21 cellular contexts compared by ENCODE assay signal in genomic region chr1:234556245-234556943, GRCh38.
"Had no signal": no experiment of that assay in that cellular context is flagged by ENCODE, and none has a peak within 500 bp of the region (broad histone marks: within the 10 kb centered on the region; RNA-seq: fewer than 3 reads in every experiment).

No MANE protein-coding gene starts in this region.

- DNase-seq: activated CD4-positive, alpha-beta T cell treated with anti-CD3 and anti-CD28 coated beads, Interleukin-2, amount 10 ng/mL, durations not matched to agents 7 days and 5 days; activated CD4-positive, CD25-positive, alpha-beta regulatory T cell treated with anti-CD3 and anti-CD28 coated beads, Interleukin-2, amount 50 U/mL, for 72 hours; activated CD8-positive, alpha-beta memory T cell treated with anti-CD3 and anti-CD28 coated beads, Interleukin-2, amount 10 ng/mL, durations not matched to agents 7 days and 5 days; activated CD8-positive, alpha-beta T cell treated with anti-CD3 and anti-CD28 coated beads for 36 hours; activated gamma-delta T cell treated with Interleukin-2 at 50 U/mL for 16 hours; activated T-cell treated with anti-CD3 and anti-CD28 coated beads for 4 hours; aorta; brain microvascular endothelial cell; dorsolateral prefrontal cortex; kidney; posterior cingulate gyrus; stimulated activated CD4-positive, alpha-beta T cell treated with anti-CD3 and anti-CD28 coated beads, Interleukin-4, amount 100 ng/mL, for 4 hours; stimulated activated naive CD8-positive, alpha-beta T cell treated with anti-CD3 and anti-CD28 coated beads, Interleukin-15, amount 100 ng/mL, for 72 hours; transverse colon had no signal

- H3K9me3 ChIP-seq: suprapubic skin, transverse colon had no signal

- ATAC-seq: activated CD8-positive, alpha-beta memory T cell treated with anti-CD3 and anti-CD28 coated beads, Interleukin-2, amount 10 ng/mL, durations not matched to agents 7 days and 5 days; activated CD8-positive, alpha-beta T cell treated with anti-CD3 and anti-CD28 coated beads for 36 hours; activated naive CD4-positive, alpha-beta T cell treated with anti-CD3 and anti-CD28 coated beads, Interleukin-2, amount 50 U/mL, for 72 hours; naive thymus-derived CD4-positive, alpha-beta T cell; SK-N-SH treated with all-trans-retinoic acid at 6 μM for 48 hours; stimulated activated naive CD8-positive, alpha-beta T cell treated with anti-CD3 and anti-CD28 coated beads, Interleukin-15, amount 100 ng/mL, for 72 hours had no signal

- H3K27me3 ChIP-seq: brain microvascular endothelial cell, dorsolateral prefrontal cortex, neural progenitor cell, suprapubic skin, transverse colon had no signal

- FAIRE-seq: colon, kidney had no signal

- H3K4me1 ChIP-seq: neural progenitor cell had no signal

- H3K27ac ChIP-seq: brain microvascular endothelial cell, neural progenitor cell, suprapubic skin, VCaP had no signal

- H3K36me3 ChIP-seq: brain microvascular endothelial cell, neural progenitor cell, suprapubic skin, transverse colon had no signal

- H3K4me3 ChIP-seq: dorsolateral prefrontal cortex, neural progenitor cell, suprapubic skin, transverse colon had no signal
